In genomic region chr1:81820761-81821160, GRCh38 we compare ENCODE assay signal across 1 cellular context.
TF ChIP-seq lines count a peak whose summit lies in the region.

No MANE protein-coding gene starts in this region.

TF ChIP-seq in GM23338, 12 proteins besides CTCF, POLR2A, EP300 and RAD21 (continued from another document):
- TF ChIP-seq ZNF462 (CRISPR knock-in tag; IDR thresholded peaks at IDR 0.05): no peak
- no peak for TF ChIP-seq ETS1 (IDR thresholded peaks at IDR 0.05)
